In genomic region chr6:3442444-3443220, GRCh38 we compare ENCODE assay signal across 20 cellular contexts. TPM values are rescaled to one million over a fixed set of nuclear protein-coding genes. Genes with fewer than 3 reads are reported as not detected.
DNase-seq lines count a peak whose midpoint lies in the region; ATAC-seq, FAIRE-seq and TF ChIP-seq lines count a peak whose summit lies in the region.
"Had no signal": no experiment of that assay in that cellular context is flagged by ENCODE, and none has a peak within 500 bp of the region (broad histone marks: within the 10 kb centered on the region; RNA-seq: fewer than 3 reads in every experiment).

No MANE protein-coding gene starts in this region.

- no peaks in the 10 kb centered on the region for H3K9me2 ChIP-seq in GM23338 (ENCODE audit: insufficient read depth)

- peaks cover 97% of the 10 kb centered on the region for H3K79me2 ChIP-seq in GM23338 (replicated peaks; ENCODE audit: insufficient read depth)
- H3K79me2 ChIP-seq in osteoblast (ENCODE audit: insufficient read depth, low read length) = peaks cover 43% of the 10 kb centered on the region

- H3K27ac ChIP-seq in GM23338 (ENCODE audit: low read depth) (peak overlapping the region; percentile 90), osteoblast (ENCODE audit: low read depth, low read length) (no peak overlapping the region), vagina (no peak overlapping the region)
- H3K27ac ChIP-seq: breast epithelium, heart left ventricle, lower lobe of right lung had no signal

- peaks cover 4% of the 10 kb centered on the region for H4K20me1 ChIP-seq in GM23338 (replicated peaks; ENCODE audit: insufficient read depth)
- peaks cover 13% of the 10 kb centered on the region for H4K20me1 ChIP-seq in osteoblast (ENCODE audit: insufficient read depth, low read length)

- H3K4me1 Mint-ChIP-seq in GM23338 = peaks cover 55% of the 10 kb centered on the region
- H3K4me1 Mint-ChIP-seq: stimulated activated naive CD8-positive, alpha-beta T cell treated with anti-CD3 and anti-CD28 coated beads, Interleukin-15, amount 100 ng/mL, for 72 hours had no signal

- H3K4me3 Mint-ChIP-seq in GM23338 = no peak overlapping the region; the same call in 2 of the 3 replicates
- H3K4me3 Mint-ChIP-seq: activated CD4-positive, alpha-beta memory T cell treated with anti-CD3 and anti-CD28 coated beads for 36 hours; CD4-positive, alpha-beta T cell; stimulated activated naive CD8-positive, alpha-beta T cell treated with anti-CD3 and anti-CD28 coated beads, Interleukin-15, amount 100 ng/mL, for 72 hours; T-helper 2 cell treated with Interferon-gamma antibody and Interleukin-4, amounts not matched to agents 5 μg/mL and 100 μg/mL, for 36 hours had no signal

- peaks cover 59% of the 10 kb centered on the region for H3K36me3 Mint-ChIP-seq in GM23338 (ENCODE audit: low read depth)

- peak overlapping the region; percentile 62; the same call in 1 of the 2 replicates for H3K4me2 ChIP-seq in GM23338
- H3K4me2 ChIP-seq in osteoblast (ENCODE audit: insufficient read depth, low read length) = no peak overlapping the region

- H3K4me3 ChIP-seq in GM23338 (no peak overlapping the region), osteoblast (ENCODE audit: insufficient read depth, low read length) (no peak overlapping the region), vagina (no peak overlapping the region)
- H3K4me3 ChIP-seq: breast epithelium, heart left ventricle, lower lobe of right lung had no signal

- H3K27me3 Mint-ChIP-seq in GM23338 (ENCODE audit: insufficient read depth, low read depth, poor library complexity) = peaks cover 20% of the 10 kb centered on the region
- H3K27me3 Mint-ChIP-seq: activated CD4-positive, alpha-beta memory T cell treated with anti-CD3 and anti-CD28 coated beads for 36 hours; CD4-positive, alpha-beta T cell; stimulated activated naive CD8-positive, alpha-beta T cell treated with anti-CD3 and anti-CD28 coated beads, Interleukin-15, amount 100 ng/mL, for 72 hours had no signal

- peak; percentile 90 for FAIRE-seq in RCC 7860 (lab: Jason Lieb, UNC)
- FAIRE-seq: GM18507 had no signal

- no peak overlapping the region for H2AFZ ChIP-seq in GM23338
- no peak overlapping the region for H2AFZ ChIP-seq in osteoblast (ENCODE audit: low read length)

- no peaks in the 10 kb centered on the region; the same call in 1 of the 3 replicates for H3K9me3 Mint-ChIP-seq in GM23338
- H3K9me3 Mint-ChIP-seq: activated CD4-positive, alpha-beta memory T cell treated with anti-CD3 and anti-CD28 coated beads for 36 hours; CD4-positive, alpha-beta T cell; stimulated activated naive CD8-positive, alpha-beta T cell treated with anti-CD3 and anti-CD28 coated beads, Interleukin-15, amount 100 ng/mL, for 72 hours; T-helper 2 cell treated with Interferon-gamma antibody and Interleukin-4, amounts not matched to agents 5 μg/mL and 100 μg/mL, for 36 hours had no signal

- H3K4me1 ChIP-seq in GM23338 (ENCODE audit: insufficient read depth) (peaks cover 32% of the 10 kb centered on the region), osteoblast (ENCODE audit: insufficient read depth, low read length) (peaks cover 28% of the 10 kb centered on the region), vagina (no peaks in the 10 kb centered on the region)
- H3K4me1 ChIP-seq: breast epithelium had no signal

- H3F3A ChIP-seq in GM23338 (replicated peaks; ENCODE audit: low read depth) = no peaks in the 10 kb centered on the region

- no peak for TF ChIP-seq CTCF in GM23338 (conservative IDR thresholded peaks at IDR 0.05; ENCODE audit: low read depth in 2 of 2)
- no peak for TF ChIP-seq CTCF in osteoblast (IDR thresholded peaks at IDR 0.05; ENCODE audit: extremely low read depth, low read depth, low read length)
- TF ChIP-seq CTCF in vagina (IDR thresholded peaks at IDR 0.05) = no peak

- TF ChIP-seq POLR2A in erythroblast (IDR thresholded peaks at IDR 0.05; ENCODE audit: low read length) (no peak), vagina (IDR thresholded peaks at IDR 0.05) (no peak)

- no peaks in the 10 kb centered on the region for H3K36me3 ChIP-seq in GM23338 (ENCODE audit: insufficient read depth)
- H3K36me3 ChIP-seq in osteoblast (ENCODE audit: insufficient read depth, low read length) = no peaks in the 10 kb centered on the region
- no peaks in the 10 kb centered on the region for H3K36me3 ChIP-seq in vagina
- H3K36me3 ChIP-seq: breast epithelium, heart left ventricle, lower lobe of right lung had no signal

- ATAC-seq in GM23338 (no peak), GM21529 (IDR thresholded peaks at IDR 0.05; ENCODE audit: unreplicated experiment) (no peak), GM21619 (IDR thresholded peaks at IDR 0.05; ENCODE audit: unreplicated experiment) (no peak)
- ATAC-seq: Panc1; stimulated activated naive CD8-positive, alpha-beta T cell treated with anti-CD3 and anti-CD28 coated beads, Interleukin-15, amount 100 ng/mL, for 72 hours had no signal

- H3K9me3 ChIP-seq in osteoblast (ENCODE audit: low read depth, low read length) = no peaks in the 10 kb centered on the region
- H3K9me3 ChIP-seq in vagina = no peaks in the 10 kb centered on the region
- H3K9me3 ChIP-seq: breast epithelium, heart left ventricle, lower lobe of right lung had no signal

- DNase-seq in GM23338 (ENCODE audit: low spot score) (no peak), RCC 7860 (ENCODE audit: low spot score) (peak; percentile 78), erythroblast (lab: John Stamatoyannopoulos, UW) (peak; percentile 68 to 74), osteoblast (ENCODE audit: insufficient read length, low spot score, missing footprints) (peak; percentile 94), vagina (ENCODE audit: extremely low spot score in 2 of 2) (no peak)
- no peak for DNase-seq in activated effector memory CD4-positive, alpha-beta T cell treated with anti-CD3 and anti-CD28 coated beads, Interleukin-2, amount 50 U/mL, for 16 hours
- DNase-seq: activated CD4-positive, alpha-beta memory T cell treated with anti-CD3 and anti-CD28 coated beads for 36 hours; activated effector memory CD4-positive, alpha-beta T cell treated with Interleukin-2 at 50 U/mL for 16 hours; CD4-positive, alpha-beta T cell; heart left ventricle; lower lobe of right lung; NCI-H1048; NCI-H510A; stimulated activated naive CD8-positive, alpha-beta T cell treated with anti-CD3 and anti-CD28 coated beads, Interleukin-15, amount 100 ng/mL, for 72 hours had no signal

- peak overlapping the region; percentile 73 for H3K27ac Mint-ChIP-seq in GM23338
- H3K27ac Mint-ChIP-seq: activated CD4-positive, alpha-beta memory T cell treated with anti-CD3 and anti-CD28 coated beads for 36 hours; CD4-positive, alpha-beta T cell; T-helper 2 cell treated with Interferon-gamma antibody and Interleukin-4, amounts not matched to agents 5 μg/mL and 100 μg/mL, for 36 hours had no signal

- no peaks in the 10 kb centered on the region for H3K27me3 ChIP-seq in GM23338 (ENCODE audit: insufficient read depth)
- H3K27me3 ChIP-seq in osteoblast (ENCODE audit: insufficient read depth, low read length) = no peaks in the 10 kb centered on the region
- H3K27me3 ChIP-seq in vagina = no peaks in the 10 kb centered on the region
- H3K27me3 ChIP-seq: breast epithelium, heart left ventricle had no signal

- intact Hi-C loops in vagina (cut with DNase I) = no loop called here

TF ChIP-seq in GM23338, 12 proteins besides CTCF, POLR2A, EP300 and RAD21:
- TF ChIP-seq ZNF331 (CRISPR knock-in tag; IDR thresholded peaks at IDR 0.05; ENCODE audit: low read depth) (no peak), REST (IDR thresholded peaks at IDR 0.05; ENCODE audit: unreplicated experiment) (no peak)
TF ChIP-seq in GM23338: peak in this region for 0.

RNA-seq across cellular contexts. Expression of gene SLC22A23, which starts 14.2 kb away (rescaled TPM):
- 38.3 TPM in 2 replicates for total RNA-seq in GM23338 (2014; rRNA removed; shearing (Covaris generic))
- 6.1 and 7.0 TPM in 2 replicates for polyA plus RNA-seq in GM23338 (2016; fragmentation: Nextera tagmentation; extraction: Ambion mirVana)
- 16.2 and 18.1 TPM in 2 replicates for total RNA-seq in osteoblast
- 40.5 TPM for total RNA-seq in vagina

Comparison
In these comparisons a context has a peak if more than half of its experiments do, and no peak if none do; other contexts are left out.
1. DNase-seq: peak in RCC 7860 (single experiment), erythroblast (2 of 2) and osteoblast (single experiment); none in GM23338 (single experiment), activated effector memory CD4-positive, alpha-beta T cell treated with anti-CD3 and anti-CD28 coated beads, Interleukin-2, amount 50 U/mL, for 16 hours (single experiment) and vagina (0 of 2).